14 cellular contexts compared by ENCODE assay signal in the genomic region with DNA sequence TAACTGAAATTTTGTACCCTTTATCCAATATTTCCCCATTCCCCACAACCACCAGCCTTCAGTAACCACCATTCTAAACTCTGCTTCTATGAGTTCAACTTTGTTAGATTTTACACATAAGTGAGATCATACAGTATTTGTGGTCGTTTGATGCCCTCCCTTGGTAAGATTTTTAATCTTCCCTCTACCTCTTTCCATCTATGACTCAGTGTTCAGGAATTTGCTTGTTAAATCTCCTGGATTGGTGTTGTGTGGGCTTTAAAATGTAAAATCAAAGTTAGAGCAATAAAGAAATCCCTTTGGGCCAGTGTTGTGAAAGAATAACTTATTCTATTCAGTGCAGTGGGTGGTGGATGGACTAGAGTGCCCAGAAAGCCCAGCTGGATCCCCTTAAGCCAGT. TPM values are rescaled to one million over a fixed set of nuclear protein-coding genes. Genes with fewer than 3 reads are reported as not detected.
DNase-seq lines count a peak whose midpoint lies in the region; FAIRE-seq and TF ChIP-seq lines count a peak whose summit lies in the region.
"Had no signal": no experiment of that assay in that cellular context is flagged by ENCODE, and none has a peak within 500 bp of the region (broad histone marks: within the 10 kb centered on the region; RNA-seq: fewer than 3 reads in every experiment).

No MANE protein-coding gene starts in this region.

- no peak for TF ChIP-seq POLR2A in endothelial cell of umbilical vein (IDR thresholded peaks at IDR 0.05; ENCODE audit: low read depth, low read length)

- TF ChIP-seq CTCF in endothelial cell of umbilical vein (IDR thresholded peaks at IDR 0.05; ENCODE audit: extremely low read depth in 1 of 2, insufficient read depth in 1 of 2, low read depth in 1 of 2, low read length in 2 of 2) (no peak), osteocyte (IDR thresholded peaks at IDR 0.05) (peak; percentile 23)

- dilution Hi-C loops in endothelial cell of umbilical vein (cut with MboI; ENCODE audit: extremely low pct_ligation_motif_present, low sequenced_read_pairs) = no loop called here

- peaks cover 5% of the 10 kb centered on the region for H3K4me1 Mint-ChIP-seq in osteocyte (ENCODE audit: unreplicated experiment)
- H3K4me1 Mint-ChIP-seq: stimulated activated memory B cell treated with anti-CD40 and anti-IgM and Interleukin-4, amounts not matched to agents 10 μg/mL and 1 μg/mL and 100 μg/mL, for 72 hours had no signal

- no peak overlapping the region for H3K4me3 Mint-ChIP-seq in osteocyte (ENCODE audit: unreplicated experiment)
- H3K4me3 Mint-ChIP-seq: naive thymus-derived CD4-positive, alpha-beta T cell; stimulated activated memory B cell treated with anti-CD40 and anti-IgM and Interleukin-4, amounts not matched to agents 10 μg/mL and 1 μg/mL and 100 μg/mL, for 72 hours had no signal

- no peaks in the 10 kb centered on the region for H3K36me3 Mint-ChIP-seq in osteocyte (ENCODE audit: unreplicated experiment)
- H3K36me3 Mint-ChIP-seq: naive thymus-derived CD4-positive, alpha-beta T cell; stimulated activated memory B cell treated with anti-CD40 and anti-IgM and Interleukin-4, amounts not matched to agents 10 μg/mL and 1 μg/mL and 100 μg/mL, for 72 hours had no signal

- H3K4me3 ChIP-seq in endothelial cell of umbilical vein (replicated peaks in 1 of 3; ENCODE audit: insufficient read depth in 1 of 3, low read depth in 1 of 3, low read length in 3 of 3) = no peak overlapping the region

- H3K27ac ChIP-seq in endothelial cell of umbilical vein (ENCODE audit: insufficient read depth, low read depth, low read length) = no peak overlapping the region
- H3K27ac ChIP-seq: WERI-Rb-1 had no signal

- POLR2A ChIA-PET in endothelial cell of umbilical vein (lab: Charles Lee) = no interaction called here

- CTCF ChIA-PET in endothelial cell of umbilical vein (lab: Charles Lee) = no interaction called here

- no peaks in the 10 kb centered on the region for H3K79me2 ChIP-seq in endothelial cell of umbilical vein (ENCODE audit: control insufficient read depth, insufficient read depth, low read length)

- H2AFZ ChIP-seq in endothelial cell of umbilical vein (ENCODE audit: low read depth, low read length) = no peak overlapping the region

- H3K27me3 ChIP-seq in endothelial cell of umbilical vein (ENCODE audit: control insufficient read depth in 2 of 2, insufficient read depth in 2 of 2, low read length in 2 of 2) = no peaks in the 10 kb centered on the region

- H3K36me3 ChIP-seq in endothelial cell of umbilical vein (ENCODE audit: control insufficient read depth in 2 of 2, extremely low read depth in 1 of 2, insufficient read depth in 2 of 2, low read length in 2 of 2) = no peaks in the 10 kb centered on the region
- H3K36me3 ChIP-seq: WERI-Rb-1 had no signal

- H3K9me3 Mint-ChIP-seq in osteocyte (ENCODE audit: unreplicated experiment) = peaks cover 15% of the 10 kb centered on the region
- H3K9me3 Mint-ChIP-seq: stimulated activated memory B cell treated with anti-CD40 and anti-IgM and Interleukin-4, amounts not matched to agents 10 μg/mL and 1 μg/mL and 100 μg/mL, for 72 hours had no signal

- no TSS peak for BruUV-seq in endothelial cell of umbilical vein (replicated peaks; lab: Mats Ljungman, UMichigan)

- no peak overlapping the region for H3K4me2 ChIP-seq in endothelial cell of umbilical vein (ENCODE audit: insufficient read depth, low read length)

- no peak for FAIRE-seq in endothelial cell of umbilical vein (lab: Jason Lieb, UNC)

- no peaks in the 10 kb centered on the region for H3K27me3 Mint-ChIP-seq in osteocyte (ENCODE audit: unreplicated experiment)

- H3K4me1 ChIP-seq in endothelial cell of umbilical vein (ENCODE audit: control insufficient read depth, extremely low read depth, insufficient read depth, low read length) = no peaks in the 10 kb centered on the region

- intact Hi-C loops in endothelial cell of umbilical vein (cut with micrococcal nuclease) = no loop called here

- no peaks in the 10 kb centered on the region for H3K9me3 ChIP-seq in endothelial cell of umbilical vein (replicated peaks; ENCODE audit: control insufficient read depth, insufficient read depth, low read length)

- H3K9me1 ChIP-seq in endothelial cell of umbilical vein (replicated peaks; ENCODE audit: control insufficient read depth, extremely low read depth, insufficient read depth, low read length) = no peaks in the 10 kb centered on the region

- no peaks in the 10 kb centered on the region for H4K20me1 ChIP-seq in endothelial cell of umbilical vein (replicated peaks; ENCODE audit: control insufficient read depth, extremely low read depth, insufficient read depth, low read length)

- peak; percentile 64 for DNase-seq in H4 (ENCODE audit: low spot score)
- DNase-seq in RPMI7951 (ENCODE audit: low read depth) = peak; percentile 82
- peak; percentile 1 for DNase-seq in endothelial cell of umbilical vein (ENCODE audit: low read depth, low spot score)
- no peak for DNase-seq in osteocyte (ENCODE audit: extremely low spot score, unreplicated experiment)
- DNase-seq in NCI-H446 (lab: John Stamatoyannopoulos, UW) = no peak
- DNase-seq in mucosa of gallbladder (ENCODE audit: low spot score) = no peak
- no peak for DNase-seq in activated gamma-delta T cell treated with Interleukin-2 at 50 U/mL for 16 hours
- DNase-seq in NCI-H2171 treated with DMSO at 0.1 percent for 48 hours (lab: John Stamatoyannopoulos, UW) = no peak
- DNase-seq: activated T-cell treated with anti-CD3 and anti-CD28 coated beads, Interleukin-2, amount 50 U/mL, for 48 hours; cortex of kidney; DMS79 treated with DMSO at 0.1 percent for 48 hours; naive thymus-derived CD4-positive, alpha-beta T cell; WERI-Rb-1 had no signal

- no peak overlapping the region for H3K27ac Mint-ChIP-seq in osteocyte (ENCODE audit: unreplicated experiment)
- H3K27ac Mint-ChIP-seq: naive thymus-derived CD4-positive, alpha-beta T cell; stimulated activated memory B cell treated with anti-CD40 and anti-IgM and Interleukin-4, amounts not matched to agents 10 μg/mL and 1 μg/mL and 100 μg/mL, for 72 hours had no signal

- H3K9ac ChIP-seq in endothelial cell of umbilical vein (replicated peaks; ENCODE audit: extremely low read depth, insufficient read depth, low read length) = no peak overlapping the region

TF ChIP-seq in endothelial cell of umbilical vein, 7 proteins besides CTCF, POLR2A, EP300 and RAD21:
- TF ChIP-seq JUN (IDR thresholded peaks at IDR 0.05; ENCODE audit: borderline replicate concordance, insufficient read depth, insufficient read length, low read depth) = no peak
- no peak for TF ChIP-seq GATA2 (IDR thresholded peaks at IDR 0.05; ENCODE audit: insufficient read depth, insufficient read length, low read depth, low read length)
- TF ChIP-seq POLR2AphosphoS5 (IDR thresholded peaks at IDR 0.05; ENCODE audit: insufficient read depth, low read depth, low read length) = no peak
- TF ChIP-seq, protein P1, sequence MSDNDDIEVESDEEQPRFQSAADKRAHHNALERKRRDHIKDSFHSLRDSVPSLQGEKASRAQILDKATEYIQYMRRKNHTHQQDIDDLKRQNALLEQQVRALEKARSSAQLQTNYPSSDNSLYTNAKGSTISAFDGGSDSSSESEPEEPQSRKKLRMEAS (IDR thresholded peaks at IDR 0.05; ENCODE audit: insufficient read depth, insufficient read length) = no peak
- TF ChIP-seq EZH2 (IDR thresholded peaks at IDR 0.05; ENCODE audit: borderline replicate concordance, low read depth, low read length, severe bottlenecking) = no peak
- TF ChIP-seq MYC (IDR thresholded peaks at IDR 0.05; ENCODE audit: low read depth, low read length) = no peak
- no peak for TF ChIP-seq FOS (IDR thresholded peaks at IDR 0.05; ENCODE audit: borderline replicate concordance, insufficient read depth, low read length)

RNA-seq across cellular contexts. Expression of a gene that starts 37.4 kb away (rescaled TPM):
- total RNA-seq in H4 (2014; rRNA removed; shearing (Covaris generic)) = 3.8 and 4.9 TPM in 2 replicates
- 22.2 and 25.4 TPM in 2 replicates for total RNA-seq in RPMI7951 (2014; rRNA removed; shearing (Covaris generic))
- total RNA-seq in endothelial cell of umbilical vein (3.1 and 3.3 TPM in 2 replicates), osteocyte (21.3 and 22.9 TPM in 2 replicates), mucosa of gallbladder (23.2 TPM)
- 3.6 and 3.9 TPM in 2 replicates for polyA plus RNA-seq in endothelial cell of umbilical vein
- 2.1 and 2.4 TPM in 2 replicates for polyA plus RNA-seq in endothelial cell of umbilical vein (2011; cell fraction: cytosol; rRNA removed)
- polyA plus RNA-seq in endothelial cell of umbilical vein (2011; cell fraction: nucleus; rRNA removed) = 5.0 and 6.2 TPM in 2 replicates
- 0.83 and 2.0 TPM in 2 replicates for polyA plus RNA-seq in endothelial cell of umbilical vein (2012)
- 5.3 and 6.0 TPM in 2 replicates for polyA minus RNA-seq in endothelial cell of umbilical vein
- polyA minus RNA-seq in endothelial cell of umbilical vein (2011; cell fraction: cytosol; rRNA and poly(A)+ RNA removed) = not detected
- polyA minus RNA-seq in endothelial cell of umbilical vein (2011; cell fraction: nucleus; rRNA and poly(A)+ RNA removed) = 2.2 and 2.5 TPM in 2 replicates

Comparison
In these comparisons a context has a peak if more than half of its experiments do, and no peak if none do; other contexts are left out.
1. DNase-seq: peak in H4 (single experiment), RPMI7951 (single experiment) and endothelial cell of umbilical vein (single experiment); none in osteocyte (single experiment), NCI-H446 (0 of 2), mucosa of gallbladder (single experiment), activated gamma-delta T cell treated with Interleukin-2 at 50 U/mL for 16 hours (single experiment) and NCI-H2171 treated with DMSO at 0.1 percent for 48 hours (single experiment).